In genomic region chr5:143376911-143377838, GRCh38 we compare ENCODE assay signal across 1 cellular context.
TF ChIP-seq lines count a peak whose summit lies in the region.

No MANE protein-coding gene starts in this region.

TF ChIP-seq in GM23338, 12 proteins besides CTCF, POLR2A, EP300 and RAD21 (continued from another document):
- TF ChIP-seq ETS1 (IDR thresholded peaks at IDR 0.05) (no peak), JUNB (IDR thresholded peaks at IDR 0.05; ENCODE audit: unreplicated experiment) (no peak), EZH2 (IDR thresholded peaks at IDR 0.05; ENCODE audit: low read depth, unreplicated experiment) (no peak), ZNF114 (CRISPR knock-in tag; IDR thresholded peaks at IDR 0.05) (no peak)
